In genomic region chr10:102115775-102116174, GRCh38 we compare ENCODE assay signal across 8 cellular contexts. TPM values are rescaled to one million over a fixed set of nuclear protein-coding genes. Genes with fewer than 3 reads are reported as not detected.
DNase-seq lines count a peak whose midpoint lies in the region; TF ChIP-seq lines count a peak whose summit lies in the region.

No MANE protein-coding gene starts in this region.

- no peak for TF ChIP-seq CTCF in C4-2B (conservative IDR thresholded peaks at IDR 0.05)
- no peak for TF ChIP-seq CTCF in LNCaP clone FGC (IDR thresholded peaks at IDR 0.05; ENCODE audit: control insufficient read depth, extremely low read depth, insufficient read depth)
- no peak for TF ChIP-seq CTCF in chondrocyte (IDR thresholded peaks at IDR 0.05)
- no peak for TF ChIP-seq CTCF in nephron progenitor cell (IDR thresholded peaks at IDR 0.05)
- no peak for TF ChIP-seq CTCF in GM13976 (IDR thresholded peaks at IDR 0.05; ENCODE audit: borderline replicate concordance, control extremely low read depth, extremely low read depth, insufficient read depth, missing control alignments)
- no peak for TF ChIP-seq CTCF in BE2C (IDR thresholded peaks at IDR 0.05; ENCODE audit: low read depth, low read length)

- H3K9me3 Mint-ChIP-seq in chondrocyte (ENCODE audit: low read depth) (no peaks in the 10 kb centered on the region), nephron progenitor cell (no peaks in the 10 kb centered on the region)

- peak overlapping the region; percentile 86 for H3K4me3 Mint-ChIP-seq in chondrocyte (ENCODE audit: unreplicated experiment)
- peak overlapping the region; percentile 91 for H3K4me3 Mint-ChIP-seq in nephron progenitor cell

- no peaks in the 10 kb centered on the region for H3K27me3 Mint-ChIP-seq in chondrocyte (ENCODE audit: low read depth)
- no peaks in the 10 kb centered on the region for H3K27me3 Mint-ChIP-seq in nephron progenitor cell (ENCODE audit: low read depth, poor library complexity)

- no peaks in the 10 kb centered on the region for H3K9me3 ChIP-seq in BE2C

- DNase-seq in LNCaP clone FGC (ENCODE audit: low read depth) (no peak), chondrocyte (ENCODE audit: low spot score) (no peak), nephron progenitor cell (no peak), head of caudate nucleus (no peak), GM13976 (ENCODE audit: low spot score) (no peak), BE2C (no peak)
- no peak for DNase-seq in stimulated activated CD4-positive, alpha-beta T cell treated with anti-CD3 and anti-CD28 coated beads, Interleukin-12 subunit alpha, Interleukin-12 subunit beta, amount 100 ng/mL, for 4 hours

- H3K4me1 ChIP-seq in BE2C = peaks cover 23% of the 10 kb centered on the region

- in situ Hi-C loops in GM13976 (cut with MboI; ENCODE audit: low sequenced_read_pairs, unreplicated experiment) = no loop called here

- H3K36me3 ChIP-seq in BE2C = peaks cover 11% of the 10 kb centered on the region

- peak overlapping the region; percentile 78 for H3K27ac ChIP-seq in C4-2B

- no peaks in the 10 kb centered on the region for H3K27me3 ChIP-seq in BE2C

- peak overlapping the region; percentile 81 for H3K4me3 ChIP-seq in LNCaP clone FGC (ENCODE audit: low read depth, low read length)
- no peak overlapping the region for H3K4me3 ChIP-seq in BE2C (ENCODE audit: low read depth, low read length)

- intact Hi-C loops in head of caudate nucleus (cut with DNase I) = no loop called here

- peaks cover 67% of the 10 kb centered on the region for H3K4me1 Mint-ChIP-seq in chondrocyte (ENCODE audit: low read depth)
- peaks cover 74% of the 10 kb centered on the region for H3K4me1 Mint-ChIP-seq in nephron progenitor cell

- peak overlapping the region; percentile 99 for H3K27ac Mint-ChIP-seq in chondrocyte (ENCODE audit: unreplicated experiment)
- peak overlapping the region; percentile 99 for H3K27ac Mint-ChIP-seq in nephron progenitor cell

- H3K36me3 Mint-ChIP-seq in chondrocyte (ENCODE audit: low read depth) = peaks cover 3% of the 10 kb centered on the region
- peaks cover 20% of the 10 kb centered on the region for H3K36me3 Mint-ChIP-seq in nephron progenitor cell (ENCODE audit: low read depth)

RNA-seq across cellular contexts. Expression of gene LDB1, which starts 4.4 kb away (rescaled TPM):
- 64.6 to 73.9 TPM (median 65.7 TPM) in 3 replicates for total RNA-seq in chondrocyte
- 259 TPM for polyA plus RNA-seq in BE2C (2012; ENCODE audit: insufficient read depth, insufficient read length, low read depth)

RNA-seq across cellular contexts. Expression of gene PPRC1, which starts 17.1 kb away (rescaled TPM):
- 42.9 to 47.3 TPM (median 44.4 TPM) in 3 replicates for total RNA-seq in chondrocyte
- 132 TPM for polyA plus RNA-seq in BE2C (2012; ENCODE audit: insufficient read depth, insufficient read length, low read depth)

RNA-seq across cellular contexts. Expression of gene NOLC1, which starts 36.4 kb away (rescaled TPM):
- total RNA-seq in chondrocyte = 36.2 to 50.6 TPM (median 38.8 TPM) in 3 replicates
- 250 TPM for polyA plus RNA-seq in BE2C (2012; ENCODE audit: insufficient read depth, insufficient read length, low read depth)

RNA-seq across cellular contexts. Expression of gene HPS6, which starts 50.6 kb away (rescaled TPM):
- total RNA-seq in chondrocyte = 19.4 to 21.8 TPM (median 20.1 TPM) in 3 replicates
- polyA plus RNA-seq in BE2C (2012; ENCODE audit: insufficient read depth, insufficient read length, low read depth) = 29.2 TPM

RNA-seq across cellular contexts. Expression of gene ARMH3, which starts 59.8 kb away (rescaled TPM):
- total RNA-seq in chondrocyte = 18.1 to 19.3 TPM (median 18.4 TPM) in 3 replicates
- polyA plus RNA-seq in BE2C (2012; ENCODE audit: insufficient read depth, insufficient read length, low read depth) = 11.7 TPM
